In the genomic region with DNA sequence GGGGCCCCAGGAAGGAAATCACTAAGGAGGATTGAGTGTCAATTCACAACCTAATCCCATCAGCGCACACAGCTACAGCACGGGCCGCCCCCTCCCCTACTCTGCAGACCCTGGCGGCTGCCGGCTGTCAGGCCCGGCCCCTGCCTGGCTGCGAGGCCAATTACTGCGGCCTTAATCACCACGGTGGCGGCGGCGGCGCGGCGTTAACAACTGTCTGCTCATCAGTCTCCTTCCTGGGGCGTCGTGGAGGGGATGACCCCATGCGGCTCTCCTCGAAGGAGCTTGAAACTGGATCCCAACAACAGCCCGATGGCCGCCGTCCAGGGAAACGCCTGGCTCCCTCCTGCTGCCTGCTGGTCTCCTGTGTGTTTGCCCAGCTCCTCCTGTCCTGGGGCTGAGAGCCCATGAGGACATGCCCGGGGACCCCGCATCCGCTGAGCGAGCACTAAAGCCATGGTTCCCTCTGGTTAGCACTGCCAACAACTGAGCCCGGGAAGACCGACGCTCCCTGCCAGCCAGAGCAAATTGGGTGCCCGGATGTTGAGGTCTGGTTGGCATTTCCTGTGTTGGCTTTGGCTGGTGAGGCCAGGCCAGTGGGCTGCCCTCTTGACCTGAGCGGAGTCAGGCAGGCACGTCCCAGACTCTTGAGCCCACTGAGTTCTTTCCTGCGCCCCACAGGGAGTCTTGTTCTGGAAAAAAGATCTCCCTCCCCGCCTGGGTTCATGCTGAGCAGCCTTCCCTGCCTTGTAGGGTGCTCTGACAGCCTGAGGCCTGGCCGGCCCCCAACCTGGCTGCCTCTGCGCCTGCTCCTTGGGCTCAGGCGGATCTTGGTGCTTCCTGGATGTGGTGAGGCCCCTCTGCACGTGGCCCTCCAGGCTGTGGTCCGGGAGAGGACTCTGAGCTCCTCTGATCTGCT, we compare ENCODE assay signal across 8 cellular contexts. TPM values are rescaled to one million over a fixed set of nuclear protein-coding genes. Genes with fewer than 3 reads are reported as not detected.
A peak's percentile ranks its signal among the peaks of the same experiment; 100 is the strongest.
DNase-seq lines count a peak whose midpoint lies in the region; ATAC-seq and TF ChIP-seq lines count a peak whose summit lies in the region.

No MANE protein-coding gene starts in this region.

- H3K9me3 ChIP-seq in SK-N-MC (ENCODE audit: low read depth, low read length) (no peaks in the 10 kb centered on the region), heart right ventricle (no peaks in the 10 kb centered on the region), vagina (no peaks in the 10 kb centered on the region)

- no peak for TF ChIP-seq CTCF in heart right ventricle (IDR thresholded peaks at IDR 0.05)
- TF ChIP-seq CTCF in vagina (IDR thresholded peaks at IDR 0.05), result no peak

- H3K27ac ChIP-seq in SK-N-MC (peak overlapping the region; percentile 76; the same call in 1 of the 2 replicates), heart right ventricle (peak overlapping the region in 7 of 10 donors; percentile 6 to 58 (median 47)), vagina (no peak overlapping the region)

- TF ChIP-seq POLR2A in vagina (IDR thresholded peaks at IDR 0.05), result no peak

- H3K4me1 ChIP-seq in heart right ventricle, result peaks cover 0 to 76% (median 23%) of the 10 kb centered on the region in 9 donors
- peaks cover 18% of the 10 kb centered on the region for H3K4me1 ChIP-seq in vagina

- peak in 2 of 3 experiments; percentile 59 to 82 for DNase-seq in NCI-H1417 (lab: John Stamatoyannopoulos, UW)
- DNase-seq in NCI-H1417 treated with DMSO at 0.1 percent for 48 hours (lab: John Stamatoyannopoulos, UW), result no peak
- no peak for DNase-seq in SK-N-MC (ENCODE audit: low read depth, low spot score)
- no peak for DNase-seq in heart right ventricle
- peak; percentile 52 for DNase-seq in stromal cell of bone marrow (ENCODE audit: low read depth)
- no peak for DNase-seq in NCI-H1105 (lab: John Stamatoyannopoulos, UW)
- DNase-seq in vagina (ENCODE audit: extremely low spot score in 2 of 2), result no peak
- no peak for DNase-seq in stimulated activated CD4-positive, alpha-beta T cell treated with anti-CD3 and anti-CD28 coated beads, Interleukin-4, amount 100 ng/mL, for 4 hours

- H3K27me3 ChIP-seq in heart right ventricle (no peaks in the 10 kb centered on the region), vagina (no peaks in the 10 kb centered on the region)

- H3K4me3 ChIP-seq in SK-N-MC, result peak overlapping the region; percentile 9
- no peak overlapping the region for H3K4me3 ChIP-seq in heart right ventricle
- no peak overlapping the region for H3K4me3 ChIP-seq in vagina

- intact Hi-C loops in heart right ventricle (cut with DNase I), result no loop called here
- intact Hi-C loops in vagina (cut with DNase I), result no loop called here

- WGBS in heart right ventricle, 2 donors, result 51% methylated on average over 40 of the region's 40 CpGs

- H3K9ac ChIP-seq in SK-N-MC (ENCODE audit: insufficient read length), result no peak overlapping the region

- H3K36me3 ChIP-seq in SK-N-MC (ENCODE audit: insufficient read depth, low read length), result no peaks in the 10 kb centered on the region
- H3K36me3 ChIP-seq in heart right ventricle, result no peaks in the 10 kb centered on the region
- no peaks in the 10 kb centered on the region for H3K36me3 ChIP-seq in vagina

- ATAC-seq in heart right ventricle, result peak in 5 of 8 donors; percentile 2 to 28 (median 5)

RNA-seq across cellular contexts. Expression of a gene that starts 21.7 kb away (rescaled TPM):
- total RNA-seq in heart right ventricle, result 10 to 100 TPM; 25.9 to 44.5 (median 31.5) TPM
- 10 to 100 TPM; 14.3 to 60.4 TPM for polyA plus RNA-seq in heart right ventricle
- 22.8 TPM for total RNA-seq in vagina

RNA-seq across cellular contexts. Expression of a gene that starts 25.6 kb away (rescaled TPM):
- total RNA-seq in heart right ventricle (10 to 100 TPM in 1 of 10 donors, 1 to 10 TPM in 9; 2.1 to 22.5 (median 6.1) TPM), vagina (8.3 TPM)
- polyA plus RNA-seq in heart right ventricle, result 10 to 100 TPM in 1 of 2 donors, 1 to 10 TPM in 1; 6.8 to 12.2 TPM

RNA-seq across cellular contexts. Expression of a gene that starts 57.9 kb away (rescaled TPM):
- total RNA-seq in heart right ventricle (10 to 100 TPM; 14.5 to 27.0 (median 21.9) TPM), vagina (2.0 TPM)
- polyA plus RNA-seq in heart right ventricle, result 10 to 100 TPM; 10.3 to 27.1 TPM

Comparison
In these comparisons a context has a peak if more than half of its experiments do, and no peak if none do; other contexts are left out.
1. DNase-seq: peak in NCI-H1417 (2 of 3) and stromal cell of bone marrow (single experiment); none in NCI-H1417 treated with DMSO at 0.1 percent for 48 hours (single experiment), SK-N-MC (single experiment), heart right ventricle (0 of 2), NCI-H1105 (single experiment), vagina (0 of 2) and stimulated activated CD4-positive, alpha-beta T cell treated with anti-CD3 and anti-CD28 coated beads, Interleukin-4, amount 100 ng/mL, for 4 hours (0 of 2).